Comparison of ENCODE assay signal across 1 cellular context in the genomic region with DNA sequence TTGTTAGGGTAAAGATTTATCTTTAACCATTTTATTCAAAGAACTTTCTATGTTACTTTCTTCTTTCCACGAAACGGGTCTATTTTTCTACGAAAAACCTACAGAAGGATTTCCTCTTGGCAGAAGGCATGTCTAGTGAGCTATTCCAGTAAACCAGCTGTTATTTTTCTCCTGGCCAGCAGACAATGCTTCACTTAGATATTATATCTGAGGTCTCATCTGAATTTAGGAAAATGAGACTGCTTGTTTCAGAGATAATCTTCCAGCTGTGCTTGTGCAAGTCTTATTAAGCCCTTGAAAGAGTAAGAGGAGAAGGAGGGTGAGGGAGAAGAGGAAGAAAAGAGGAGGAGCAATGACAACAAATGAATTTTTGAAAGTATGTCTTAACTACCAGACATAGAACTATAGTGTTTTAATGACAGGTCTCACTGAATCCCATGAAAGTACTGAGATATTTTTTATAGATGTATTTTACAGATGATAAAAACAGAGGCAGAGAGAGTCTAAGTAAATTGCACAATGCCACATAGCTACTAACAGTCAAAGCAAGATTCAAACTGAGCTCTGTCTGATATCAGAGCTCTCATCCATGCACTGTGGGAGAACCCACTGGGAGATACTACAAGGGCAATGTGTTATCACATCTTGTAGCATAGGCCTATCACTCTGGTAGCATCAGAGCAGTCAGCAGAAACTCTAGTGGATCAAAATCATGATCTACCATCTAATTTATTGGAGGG.
A peak's percentile ranks its signal among the peaks of the same experiment; 100 is the strongest.
TF ChIP-seq lines count a peak whose summit lies in the region.

No MANE protein-coding gene starts in this region.

TF ChIP-seq in K562, 482 proteins besides CTCF, POLR2A, EP300 and RAD21 (continued from another document and continues in another):
- TF ChIP-seq TRIM25 (IDR thresholded peaks at IDR 0.05; ENCODE audit: borderline replicate concordance) (no peak), HDAC3 (IDR thresholded peaks at IDR 0.05; ENCODE audit: borderline replicate concordance, partially characterized antibody) (peak; percentile 62), SMARCA4 (IDR thresholded peaks at IDR 0.05) (peak; percentile 66; the same call in 1 of the 2 replicates), NFIX (CRISPR knock-in tag; IDR thresholded peaks at IDR 0.05; ENCODE audit: low read depth) (no peak), CEBPB (tag; IDR thresholded peaks at IDR 0.05) (peak; percentile 87), CHCHD3 (CRISPR knock-in tag; IDR thresholded peaks at IDR 0.05) (no peak), RFX1 (IDR thresholded peaks at IDR 0.05) (no peak), ZNF212 (CRISPR knock-in tag; IDR thresholded peaks at IDR 0.05) (no peak), MYC (IDR thresholded peaks at IDR 0.05; ENCODE audit: low read depth, low read length) (0 out of 2 replicates have a peak, but pooled peaks have one; percentile 6), MYC (CRISPR knock-in tag; IDR thresholded peaks at IDR 0.05; ENCODE audit: borderline replicate concordance, low read depth) (no peak), PHF20 (IDR thresholded peaks at IDR 0.05; ENCODE audit: partially characterized antibody) (no peak), CBFA2T2 (conservative IDR thresholded peaks at IDR 0.05) (peak; percentile 78), CHAMP1 (IDR thresholded peaks at IDR 0.05) (peak; percentile 77; the same call in 1 of the 2 replicates), RBM14 (IDR thresholded peaks at IDR 0.05; ENCODE audit: borderline replicate concordance, insufficient read depth, low read depth, low read length) (no peak), SOX6 (IDR thresholded peaks at IDR 0.05) (peak; percentile 94), CEBPG (CRISPR knock-in tag; IDR thresholded peaks at IDR 0.05) (peak; percentile 47; the same call in 1 of the 2 replicates), CEBPG (tag; conservative IDR thresholded peaks at IDR 0.05 in 1 of 2, IDR thresholded peaks at IDR 0.05 in 1 of 2) (peak; percentile 42 to 83; a peak in 3 of 4 replicates), MYBL2 (IDR thresholded peaks at IDR 0.05; ENCODE audit: low read depth) (peak; percentile 31; the same call in 1 of the 2 replicates), MYBL2 (CRISPR knock-in tag; IDR thresholded peaks at IDR 0.05; ENCODE audit: borderline replicate concordance) (no peak), ZNF76 (CRISPR knock-in tag; IDR thresholded peaks at IDR 0.05; ENCODE audit: borderline replicate concordance) (peak; percentile 46; the same call in 1 of the 2 replicates), LARP7 (IDR thresholded peaks at IDR 0.05) (no peak), ZNF134 (CRISPR knock-in tag; conservative IDR thresholded peaks at IDR 0.05) (no peak), MEF2A (IDR thresholded peaks at IDR 0.05; ENCODE audit: control insufficient read depth, low read depth, low read length) (no peak), SMAD4 (CRISPR knock-in tag; conservative IDR thresholded peaks at IDR 0.05) (peak; percentile 94), STAG1 (CRISPR knock-in tag; IDR thresholded peaks at IDR 0.05; ENCODE audit: borderline replicate concordance) (no peak), HSF4 (CRISPR knock-in tag; IDR thresholded peaks at IDR 0.05; ENCODE audit: borderline replicate concordance) (no peak), DACH1 (IDR thresholded peaks at IDR 0.05; ENCODE audit: partially characterized antibody) (peak; percentile 86), SRF (CRISPR knock-in tag; IDR thresholded peaks at IDR 0.05) (0 out of 4 replicates have a peak, but pooled peaks of 1 of the 2 experiments have one; percentile 22), ZNF589 (CRISPR knock-in tag; IDR thresholded peaks at IDR 0.05; ENCODE audit: low read depth) (peak; percentile 58; the same call in 1 of the 2 replicates), ZBTB9 (CRISPR knock-in tag; IDR thresholded peaks at IDR 0.05) (no peak), TBL1XR1 (IDR thresholded peaks at IDR 0.05; ENCODE audit: low read length in 2 of 2) (peak in 1 of 2 experiments; percentile 32; a peak in 1 of 4 replicates), PHF8 (IDR thresholded peaks at IDR 0.05; ENCODE audit: borderline replicate concordance, low read length) (no peak), SREBF2 (CRISPR knock-in tag; IDR thresholded peaks at IDR 0.05) (no peak), SPI1 (IDR thresholded peaks at IDR 0.05; ENCODE audit: borderline replicate concordance, low read depth, low read length) (no peak), FOXM1 (IDR thresholded peaks at IDR 0.05; ENCODE audit: low read depth) (0 out of 2 replicates have a peak, but pooled peaks have one; percentile 22), FOXM1 (CRISPR knock-in tag; IDR thresholded peaks at IDR 0.05; ENCODE audit: low read depth) (no peak), ZMIZ1 (IDR thresholded peaks at IDR 0.05; ENCODE audit: low read depth in 2 of 2, low read length in 2 of 2) (no peak), POU5F1 (IDR thresholded peaks at IDR 0.05; ENCODE audit: borderline replicate concordance, low read depth, low read length, partially characterized antibody) (no peak), TRIM24 (IDR thresholded peaks at IDR 0.05) (peak; percentile 57 to 70; a peak in 3 of 4 replicates), EHMT2 (IDR thresholded peaks at IDR 0.05) (0 out of 2 replicates have a peak, but pooled peaks have one; percentile 1), ZNF311 (CRISPR knock-in tag; IDR thresholded peaks at IDR 0.05) (0 out of 2 replicates have a peak, but pooled peaks have one; percentile 70), NFRKB (IDR thresholded peaks at IDR 0.05; ENCODE audit: low read depth) (no peak), EP400 (IDR thresholded peaks at IDR 0.05) (0 out of 2 replicates have a peak, but pooled peaks have one; percentile 27), HES1 (IDR thresholded peaks at IDR 0.05; ENCODE audit: low read depth) (0 out of 2 replicates have a peak, but pooled peaks have one; percentile 20), ARID1B (IDR thresholded peaks at IDR 0.05) (peak; percentile 81)
- TF ChIP-seq, protein P1, sequence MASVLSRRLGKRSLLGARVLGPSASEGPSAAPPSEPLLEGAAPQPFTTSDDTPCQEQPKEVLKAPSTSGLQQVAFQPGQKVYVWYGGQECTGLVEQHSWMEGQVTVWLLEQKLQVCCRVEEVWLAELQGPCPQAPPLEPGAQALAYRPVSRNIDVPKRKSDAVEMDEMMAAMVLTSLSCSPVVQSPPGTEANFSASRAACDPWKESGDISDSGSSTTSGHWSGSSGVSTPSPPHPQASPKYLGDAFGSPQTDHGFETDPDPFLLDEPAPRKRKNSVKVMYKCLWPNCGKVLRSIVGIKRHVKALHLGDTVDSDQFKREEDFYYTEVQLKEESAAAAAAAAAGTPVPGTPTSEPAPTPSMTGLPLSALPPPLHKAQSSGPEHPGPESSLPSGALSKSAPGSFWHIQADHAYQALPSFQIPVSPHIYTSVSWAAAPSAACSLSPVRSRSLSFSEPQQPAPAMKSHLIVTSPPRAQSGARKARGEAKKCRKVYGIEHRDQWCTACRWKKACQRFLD (CRISPR knock-in tag; IDR thresholded peaks at IDR 0.05), result 0 out of 2 replicates have a peak, but pooled peaks have one; percentile 41
- TF ChIP-seq, protein P2, sequence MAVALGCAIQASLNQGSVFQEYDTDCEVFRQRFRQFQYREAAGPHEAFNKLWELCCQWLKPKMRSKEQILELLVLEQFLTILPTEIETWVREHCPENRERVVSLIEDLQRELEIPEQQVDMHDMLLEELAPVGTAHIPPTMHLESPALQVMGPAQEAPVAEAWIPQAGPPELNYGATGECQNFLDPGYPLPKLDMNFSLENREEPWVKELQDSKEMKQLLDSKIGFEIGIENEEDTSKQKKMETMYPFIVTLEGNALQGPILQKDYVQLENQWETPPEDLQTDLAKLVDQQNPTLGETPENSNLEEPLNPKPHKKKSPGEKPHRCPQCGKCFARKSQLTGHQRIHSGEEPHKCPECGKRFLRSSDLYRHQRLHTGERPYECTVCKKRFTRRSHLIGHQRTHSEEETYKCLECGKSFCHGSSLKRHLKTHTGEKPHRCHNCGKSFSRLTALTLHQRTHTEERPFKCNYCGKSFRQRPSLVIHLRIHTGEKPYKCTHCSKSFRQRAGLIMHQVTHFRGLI (CRISPR knock-in tag; IDR thresholded peaks at IDR 0.05), result peak; percentile 47; the same call in 1 of the 2 replicates
